Comparison of ENCODE assay signal across 25 cellular contexts in genomic region chr16:88866151-88866920, GRCh38.
A peak's percentile ranks its signal among the peaks of the same experiment; 100 is the strongest.
DNase-seq lines count a peak whose midpoint lies in the region; ATAC-seq lines count a peak whose summit lies in the region.
"Had no signal": no experiment of that assay in that cellular context is flagged by ENCODE, and none has a peak within 500 bp of the region (broad histone marks: within the 10 kb centered on the region; RNA-seq: fewer than 3 reads in every experiment).

TSS of gene PABPN1L (minus strand) at chr16:88866660. CDS start at chr16:88866606, 54 bp downstream.

- no peaks in the 10 kb centered on the region for H3K9me3 Mint-ChIP-seq in memory B cell
- H3K9me3 Mint-ChIP-seq: activated naive CD8-positive, alpha-beta T cell treated with anti-CD3 and anti-CD28 coated beads for 36 hours; activated T-cell treated with anti-CD3 and anti-CD28 coated beads, Interleukin-2, amount 50 U/mL, for 4 hours; CD8-positive, alpha-beta T cell had no signal

- peaks cover 8% of the 10 kb centered on the region for H3K27me3 Mint-ChIP-seq in memory B cell

- no peaks in the 10 kb centered on the region for H3K36me3 Mint-ChIP-seq in memory B cell
- H3K36me3 Mint-ChIP-seq: activated CD8-positive, alpha-beta memory T cell treated with anti-CD3 and anti-CD28 coated beads, Interleukin-2, amount 10 ng/mL, durations not matched to agents 7 days and 5 days; activated naive CD8-positive, alpha-beta T cell treated with anti-CD3 and anti-CD28 coated beads for 36 hours had no signal

- H3K4me3 Mint-ChIP-seq in memory B cell, result no peak within 1 kb of the TSS
- H3K4me3 Mint-ChIP-seq: activated CD8-positive, alpha-beta memory T cell treated with anti-CD3 and anti-CD28 coated beads, Interleukin-2, amount 10 ng/mL, durations not matched to agents 7 days and 5 days; activated naive CD8-positive, alpha-beta T cell treated with anti-CD3 and anti-CD28 coated beads for 36 hours; activated T-cell treated with anti-CD3 and anti-CD28 coated beads, Interleukin-2, amount 50 U/mL, for 4 hours; CD8-positive, alpha-beta T cell had no signal

- ATAC-seq in memory B cell (ENCODE audit: low read depth) (no peak), HG03095 (IDR thresholded peaks at IDR 0.05; ENCODE audit: unreplicated experiment) (no peak)
- ATAC-seq: activated CD8-positive, alpha-beta memory T cell treated with anti-CD3 and anti-CD28 coated beads, Interleukin-2, amount 10 ng/mL, durations not matched to agents 7 days and 5 days; activated T-cell treated with anti-CD3 and anti-CD28 coated beads, Interleukin-2, amount 50 U/mL, for 4 hours; CD8-positive, alpha-beta T cell; HCT116; heart right ventricle; stimulated activated naive CD8-positive, alpha-beta T cell treated with anti-CD3 and anti-CD28 coated beads, Interleukin-15, Interleukin-2, amounts not matched to agents 100 U/mL and 50 U/mL, for 24 hours had no signal

- peaks cover 11% of the 10 kb centered on the region for H3K4me1 Mint-ChIP-seq in memory B cell
- H3K4me1 Mint-ChIP-seq: activated CD8-positive, alpha-beta memory T cell treated with anti-CD3 and anti-CD28 coated beads, Interleukin-2, amount 10 ng/mL, durations not matched to agents 7 days and 5 days; activated naive CD8-positive, alpha-beta T cell treated with anti-CD3 and anti-CD28 coated beads for 36 hours had no signal

- peak; percentile 7 for DNase-seq in NCI-H1694 (lab: John Stamatoyannopoulos, UW)
- DNase-seq in NCI-H1694 treated with DMSO at 0.1 percent for 48 hours (lab: John Stamatoyannopoulos, UW), result no peak
- peak; percentile 72 for DNase-seq in DMS53 (lab: John Stamatoyannopoulos, UW)
- DNase-seq in NCI-H2171 treated with DMSO at 0.1 percent for 48 hours (lab: John Stamatoyannopoulos, UW), result peak; percentile 71
- no peak for DNase-seq in memory B cell (ENCODE audit: low spot score in 2 of 2)
- DNase-seq in kidney tubule cell (ENCODE audit: low spot score), result no peak
- DNase-seq: activated CD4-positive, alpha-beta T cell treated with anti-CD3 and anti-CD28 coated beads, Interleukin-2, amount 50 U/mL, for 4 hours; activated CD8-positive, alpha-beta memory T cell treated with anti-CD3 and anti-CD28 coated beads, Interleukin-2, amount 10 ng/mL, durations not matched to agents 7 days and 5 days; activated gamma-delta T cell; activated naive CD8-positive, alpha-beta T cell treated with anti-CD3 and anti-CD28 coated beads for 36 hours; activated T-cell treated with anti-CD3 and anti-CD28 coated beads, Interleukin-2, amount 50 U/mL, for 4 hours; AML-193; anterior cingulate cortex; CD8-positive, alpha-beta T cell; foreskin melanocyte; heart right ventricle; IMR-90; NCI-H1105 treated with DMSO at 0.1 percent for 48 hours; NCI-H526 treated with DMSO at 0.1 percent for 48 hours; Peyer's patch; posterior cingulate gyrus; stimulated activated CD4-positive, alpha-beta T cell treated with anti-CD3 and anti-CD28 coated beads, Interleukin-1b, Interleukin-23, amount 100 ng/mL, for 48 hours; stimulated activated naive CD8-positive, alpha-beta T cell treated with anti-CD3 and anti-CD28 coated beads, Interleukin-15, Interleukin-2, amounts not matched to agents 100 U/mL and 50 U/mL, for 24 hours had no signal

- peak within 1 kb of the TSS; percentile 67 for H3K27ac Mint-ChIP-seq in memory B cell
- H3K27ac Mint-ChIP-seq: activated CD8-positive, alpha-beta memory T cell treated with anti-CD3 and anti-CD28 coated beads, Interleukin-2, amount 10 ng/mL, durations not matched to agents 7 days and 5 days; activated naive CD8-positive, alpha-beta T cell treated with anti-CD3 and anti-CD28 coated beads for 36 hours; CD8-positive, alpha-beta T cell had no signal

Comparison
In these comparisons a context has a peak if more than half of its experiments do, and no peak if none do; other contexts are left out.
1. DNase-seq: peak in NCI-H1694 (single experiment), DMS53 (single experiment) and NCI-H2171 treated with DMSO at 0.1 percent for 48 hours (single experiment); none in NCI-H1694 treated with DMSO at 0.1 percent for 48 hours (single experiment), memory B cell (0 of 2) and kidney tubule cell (single experiment).